ENCODE assay signal across 1 cellular context in the genomic region with DNA sequence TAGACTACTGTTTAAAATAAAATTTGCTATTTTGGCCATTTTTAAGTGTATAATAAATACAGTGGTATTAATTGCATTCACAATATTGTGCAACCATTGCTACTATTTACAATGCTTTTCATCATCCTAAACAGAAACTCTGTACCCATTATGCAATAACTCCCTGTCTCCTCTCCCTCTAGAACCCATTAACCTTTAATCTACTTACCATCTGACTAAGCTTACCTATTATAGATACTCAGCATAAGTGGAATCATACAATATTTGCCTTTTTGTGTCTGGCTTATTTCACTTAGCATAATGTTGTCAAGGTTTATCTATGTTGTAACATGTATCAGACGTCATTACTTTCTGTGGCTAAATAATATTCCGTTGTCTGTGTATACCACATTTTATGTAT.
TF ChIP-seq lines count a peak whose summit lies in the region.

No MANE protein-coding gene starts in this region.

TF ChIP-seq in HepG2, 621 proteins besides CTCF, POLR2A, EP300 and RAD21 (continued from another document and continues in another):
- TF ChIP-seq, protein P1, sequence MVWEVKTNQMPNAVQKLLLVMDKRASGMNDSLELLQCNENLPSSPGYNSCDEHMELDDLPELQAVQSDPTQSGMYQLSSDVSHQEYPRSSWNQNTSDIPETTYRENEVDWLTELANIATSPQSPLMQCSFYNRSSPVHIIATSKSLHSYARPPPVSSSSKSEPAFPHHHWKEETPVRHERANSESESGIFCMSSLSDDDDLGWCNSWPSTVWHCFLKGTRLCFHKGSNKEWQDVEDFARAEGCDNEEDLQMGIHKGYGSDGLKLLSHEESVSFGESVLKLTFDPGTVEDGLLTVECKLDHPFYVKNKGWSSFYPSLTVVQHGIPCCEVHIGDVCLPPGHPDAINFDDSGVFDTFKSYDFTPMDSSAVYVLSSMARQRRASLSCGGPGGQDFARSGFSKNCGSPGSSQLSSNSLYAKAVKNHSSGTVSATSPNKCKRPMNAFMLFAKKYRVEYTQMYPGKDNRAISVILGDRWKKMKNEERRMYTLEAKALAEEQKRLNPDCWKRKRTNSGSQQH (CRISPR knock-in tag; IDR thresholded peaks at IDR 0.05; ENCODE audit: low read depth), result no peak
- TF ChIP-seq ZNF644 (CRISPR knock-in tag; IDR thresholded peaks at IDR 0.05; ENCODE audit: low read depth), result peak; percentile 58; the same call in 1 of the 2 replicates
- TF ChIP-seq, protein P2, sequence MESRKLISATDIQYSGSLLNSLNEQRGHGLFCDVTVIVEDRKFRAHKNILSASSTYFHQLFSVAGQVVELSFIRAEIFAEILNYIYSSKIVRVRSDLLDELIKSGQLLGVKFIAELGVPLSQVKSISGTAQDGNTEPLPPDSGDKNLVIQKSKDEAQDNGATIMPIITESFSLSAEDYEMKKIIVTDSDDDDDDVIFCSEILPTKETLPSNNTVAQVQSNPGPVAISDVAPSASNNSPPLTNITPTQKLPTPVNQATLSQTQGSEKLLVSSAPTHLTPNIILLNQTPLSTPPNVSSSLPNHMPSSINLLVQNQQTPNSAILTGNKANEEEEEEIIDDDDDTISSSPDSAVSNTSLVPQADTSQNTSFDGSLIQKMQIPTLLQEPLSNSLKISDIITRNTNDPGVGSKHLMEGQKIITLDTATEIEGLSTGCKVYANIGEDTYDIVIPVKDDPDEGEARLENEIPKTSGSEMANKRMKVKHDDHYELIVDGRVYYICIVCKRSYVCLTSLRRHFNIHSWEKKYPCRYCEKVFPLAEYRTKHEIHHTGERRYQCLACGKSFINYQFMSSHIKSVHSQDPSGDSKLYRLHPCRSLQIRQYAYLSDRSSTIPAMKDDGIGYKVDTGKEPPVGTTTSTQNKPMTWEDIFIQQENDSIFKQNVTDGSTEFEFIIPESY (CRISPR knock-in tag; IDR thresholded peaks at IDR 0.05), result no peak
- TF ChIP-seq SATB2 (CRISPR knock-in tag; IDR thresholded peaks at IDR 0.05), result peak; percentile 37; the same call in 1 of the 2 replicates
- no peak for TF ChIP-seq CBX5 (CRISPR knock-in tag; IDR thresholded peaks at IDR 0.05; ENCODE audit: borderline replicate concordance)
- TF ChIP-seq, protein P3, sequence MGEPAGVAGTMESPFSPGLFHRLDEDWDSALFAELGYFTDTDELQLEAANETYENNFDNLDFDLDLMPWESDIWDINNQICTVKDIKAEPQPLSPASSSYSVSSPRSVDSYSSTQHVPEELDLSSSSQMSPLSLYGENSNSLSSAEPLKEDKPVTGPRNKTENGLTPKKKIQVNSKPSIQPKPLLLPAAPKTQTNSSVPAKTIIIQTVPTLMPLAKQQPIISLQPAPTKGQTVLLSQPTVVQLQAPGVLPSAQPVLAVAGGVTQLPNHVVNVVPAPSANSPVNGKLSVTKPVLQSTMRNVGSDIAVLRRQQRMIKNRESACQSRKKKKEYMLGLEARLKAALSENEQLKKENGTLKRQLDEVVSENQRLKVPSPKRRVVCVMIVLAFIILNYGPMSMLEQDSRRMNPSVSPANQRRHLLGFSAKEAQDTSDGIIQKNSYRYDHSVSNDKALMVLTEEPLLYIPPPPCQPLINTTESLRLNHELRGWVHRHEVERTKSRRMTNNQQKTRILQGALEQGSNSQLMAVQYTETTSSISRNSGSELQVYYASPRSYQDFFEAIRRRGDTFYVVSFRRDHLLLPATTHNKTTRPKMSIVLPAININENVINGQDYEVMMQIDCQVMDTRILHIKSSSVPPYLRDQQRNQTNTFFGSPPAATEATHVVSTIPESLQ (CRISPR knock-in tag; conservative IDR thresholded peaks at IDR 0.05), result no peak
- TF ChIP-seq, protein P4, sequence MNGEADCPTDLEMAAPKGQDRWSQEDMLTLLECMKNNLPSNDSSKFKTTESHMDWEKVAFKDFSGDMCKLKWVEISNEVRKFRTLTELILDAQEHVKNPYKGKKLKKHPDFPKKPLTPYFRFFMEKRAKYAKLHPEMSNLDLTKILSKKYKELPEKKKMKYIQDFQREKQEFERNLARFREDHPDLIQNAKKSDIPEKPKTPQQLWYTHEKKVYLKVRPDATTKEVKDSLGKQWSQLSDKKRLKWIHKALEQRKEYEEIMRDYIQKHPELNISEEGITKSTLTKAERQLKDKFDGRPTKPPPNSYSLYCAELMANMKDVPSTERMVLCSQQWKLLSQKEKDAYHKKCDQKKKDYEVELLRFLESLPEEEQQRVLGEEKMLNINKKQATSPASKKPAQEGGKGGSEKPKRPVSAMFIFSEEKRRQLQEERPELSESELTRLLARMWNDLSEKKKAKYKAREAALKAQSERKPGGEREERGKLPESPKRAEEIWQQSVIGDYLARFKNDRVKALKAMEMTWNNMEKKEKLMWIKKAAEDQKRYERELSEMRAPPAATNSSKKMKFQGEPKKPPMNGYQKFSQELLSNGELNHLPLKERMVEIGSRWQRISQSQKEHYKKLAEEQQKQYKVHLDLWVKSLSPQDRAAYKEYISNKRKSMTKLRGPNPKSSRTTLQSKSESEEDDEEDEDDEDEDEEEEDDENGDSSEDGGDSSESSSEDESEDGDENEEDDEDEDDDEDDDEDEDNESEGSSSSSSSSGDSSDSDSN (CRISPR knock-in tag; IDR thresholded peaks at IDR 0.05), result no peak
- no peak for TF ChIP-seq SOX6 (IDR thresholded peaks at IDR 0.05)
- TF ChIP-seq SOX6 (CRISPR knock-in tag; IDR thresholded peaks at IDR 0.05), result peak; percentile 66; the same call in 1 of the 2 replicates
- no peak for TF ChIP-seq NFE2L2 (IDR thresholded peaks at IDR 0.05; ENCODE audit: low read length)
- TF ChIP-seq, protein P5, sequence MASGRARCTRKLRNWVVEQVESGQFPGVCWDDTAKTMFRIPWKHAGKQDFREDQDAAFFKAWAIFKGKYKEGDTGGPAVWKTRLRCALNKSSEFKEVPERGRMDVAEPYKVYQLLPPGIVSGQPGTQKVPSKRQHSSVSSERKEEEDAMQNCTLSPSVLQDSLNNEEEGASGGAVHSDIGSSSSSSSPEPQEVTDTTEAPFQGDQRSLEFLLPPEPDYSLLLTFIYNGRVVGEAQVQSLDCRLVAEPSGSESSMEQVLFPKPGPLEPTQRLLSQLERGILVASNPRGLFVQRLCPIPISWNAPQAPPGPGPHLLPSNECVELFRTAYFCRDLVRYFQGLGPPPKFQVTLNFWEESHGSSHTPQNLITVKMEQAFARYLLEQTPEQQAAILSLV (CRISPR knock-in tag; IDR thresholded peaks at IDR 0.05; ENCODE audit: borderline replicate concordance), result no peak
- peak; percentile 79; the same call in 1 of the 2 replicates for TF ChIP-seq ISL2 (CRISPR knock-in tag; IDR thresholded peaks at IDR 0.05)
- no peak for TF ChIP-seq MTA1 (CRISPR knock-in tag; IDR thresholded peaks at IDR 0.05; ENCODE audit: borderline replicate concordance)
- TF ChIP-seq ZNF788 (CRISPR knock-in tag; IDR thresholded peaks at IDR 0.05; ENCODE audit: borderline replicate concordance), result no peak
- peak; percentile 79 for TF ChIP-seq ZNF652 (CRISPR knock-in tag; IDR thresholded peaks at IDR 0.05; ENCODE audit: borderline replicate concordance, low read depth)
- no peak for TF ChIP-seq ZNF776 (CRISPR knock-in tag; IDR thresholded peaks at IDR 0.05)
- no peak for TF ChIP-seq ZNF749 (CRISPR knock-in tag; IDR thresholded peaks at IDR 0.05; ENCODE audit: borderline replicate concordance)
- no peak for TF ChIP-seq TAF1 (CRISPR knock-in tag; IDR thresholded peaks at IDR 0.05)
- no peak for TF ChIP-seq SNAPC2 (CRISPR knock-in tag; IDR thresholded peaks at IDR 0.05)
- TF ChIP-seq HNRNPK (IDR thresholded peaks at IDR 0.05; ENCODE audit: low read depth, low read length, poor library complexity, severe bottlenecking), result no peak
- TF ChIP-seq ZNF607 (CRISPR knock-in tag; IDR thresholded peaks at IDR 0.05; ENCODE audit: borderline replicate concordance), result no peak
- no peak for TF ChIP-seq ZNF766 (CRISPR knock-in tag; IDR thresholded peaks at IDR 0.05; ENCODE audit: borderline replicate concordance)
- TF ChIP-seq SMARCC2 (IDR thresholded peaks at IDR 0.05), result no peak
- no peak for TF ChIP-seq ZNF772 (CRISPR knock-in tag; IDR thresholded peaks at IDR 0.05)
- no peak for TF ChIP-seq ZNF720 (CRISPR knock-in tag; IDR thresholded peaks at IDR 0.05)
- TF ChIP-seq CCDC6 (CRISPR knock-in tag; IDR thresholded peaks at IDR 0.05), result peak; percentile 62; the same call in 1 of the 2 replicates
- TF ChIP-seq, protein P6, sequence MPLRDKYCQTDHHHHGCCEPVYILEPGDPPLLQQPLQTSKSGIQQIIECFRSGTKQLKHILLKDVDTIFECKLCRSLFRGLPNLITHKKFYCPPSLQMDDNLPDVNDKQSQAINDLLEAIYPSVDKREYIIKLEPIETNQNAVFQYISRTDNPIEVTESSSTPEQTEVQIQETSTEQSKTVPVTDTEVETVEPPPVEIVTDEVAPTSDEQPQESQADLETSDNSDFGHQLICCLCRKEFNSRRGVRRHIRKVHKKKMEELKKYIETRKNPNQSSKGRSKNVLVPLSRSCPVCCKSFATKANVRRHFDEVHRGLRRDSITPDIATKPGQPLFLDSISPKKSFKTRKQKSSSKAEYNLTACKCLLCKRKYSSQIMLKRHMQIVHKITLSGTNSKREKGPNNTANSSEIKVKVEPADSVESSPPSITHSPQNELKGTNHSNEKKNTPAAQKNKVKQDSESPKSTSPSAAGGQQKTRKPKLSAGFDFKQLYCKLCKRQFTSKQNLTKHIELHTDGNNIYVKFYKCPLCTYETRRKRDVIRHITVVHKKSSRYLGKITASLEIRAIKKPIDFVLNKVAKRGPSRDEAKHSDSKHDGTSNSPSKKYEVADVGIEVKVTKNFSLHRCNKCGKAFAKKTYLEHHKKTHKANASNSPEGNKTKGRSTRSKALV (CRISPR knock-in tag; IDR thresholded peaks at IDR 0.05), result 0 out of 2 replicates have a peak, but pooled peaks have one; percentile 23
- no peak for TF ChIP-seq CHCHD3 (CRISPR knock-in tag; IDR thresholded peaks at IDR 0.05)
- TF ChIP-seq ZNF550 (CRISPR knock-in tag; IDR thresholded peaks at IDR 0.05; ENCODE audit: borderline replicate concordance), result no peak
- TF ChIP-seq ZNF354B (CRISPR knock-in tag; IDR thresholded peaks at IDR 0.05), result no peak
- TF ChIP-seq ATAD3A (CRISPR knock-in tag; IDR thresholded peaks at IDR 0.05), result no peak
- TF ChIP-seq PAX8 (CRISPR knock-in tag; IDR thresholded peaks at IDR 0.05; ENCODE audit: borderline replicate concordance), result no peak
- 0 out of 4 replicates have a peak, but pooled peaks of 1 of the 2 experiments have one; percentile 74 for TF ChIP-seq KLF16 (CRISPR knock-in tag; IDR thresholded peaks at IDR 0.05)
- TF ChIP-seq ZNF17 (CRISPR knock-in tag; IDR thresholded peaks at IDR 0.05), result no peak
- TF ChIP-seq ZNF703 (CRISPR knock-in tag; IDR thresholded peaks at IDR 0.05; ENCODE audit: borderline replicate concordance), result no peak
- no peak for TF ChIP-seq FOXM1 (CRISPR knock-in tag; IDR thresholded peaks at IDR 0.05)
- TF ChIP-seq, protein P7, sequence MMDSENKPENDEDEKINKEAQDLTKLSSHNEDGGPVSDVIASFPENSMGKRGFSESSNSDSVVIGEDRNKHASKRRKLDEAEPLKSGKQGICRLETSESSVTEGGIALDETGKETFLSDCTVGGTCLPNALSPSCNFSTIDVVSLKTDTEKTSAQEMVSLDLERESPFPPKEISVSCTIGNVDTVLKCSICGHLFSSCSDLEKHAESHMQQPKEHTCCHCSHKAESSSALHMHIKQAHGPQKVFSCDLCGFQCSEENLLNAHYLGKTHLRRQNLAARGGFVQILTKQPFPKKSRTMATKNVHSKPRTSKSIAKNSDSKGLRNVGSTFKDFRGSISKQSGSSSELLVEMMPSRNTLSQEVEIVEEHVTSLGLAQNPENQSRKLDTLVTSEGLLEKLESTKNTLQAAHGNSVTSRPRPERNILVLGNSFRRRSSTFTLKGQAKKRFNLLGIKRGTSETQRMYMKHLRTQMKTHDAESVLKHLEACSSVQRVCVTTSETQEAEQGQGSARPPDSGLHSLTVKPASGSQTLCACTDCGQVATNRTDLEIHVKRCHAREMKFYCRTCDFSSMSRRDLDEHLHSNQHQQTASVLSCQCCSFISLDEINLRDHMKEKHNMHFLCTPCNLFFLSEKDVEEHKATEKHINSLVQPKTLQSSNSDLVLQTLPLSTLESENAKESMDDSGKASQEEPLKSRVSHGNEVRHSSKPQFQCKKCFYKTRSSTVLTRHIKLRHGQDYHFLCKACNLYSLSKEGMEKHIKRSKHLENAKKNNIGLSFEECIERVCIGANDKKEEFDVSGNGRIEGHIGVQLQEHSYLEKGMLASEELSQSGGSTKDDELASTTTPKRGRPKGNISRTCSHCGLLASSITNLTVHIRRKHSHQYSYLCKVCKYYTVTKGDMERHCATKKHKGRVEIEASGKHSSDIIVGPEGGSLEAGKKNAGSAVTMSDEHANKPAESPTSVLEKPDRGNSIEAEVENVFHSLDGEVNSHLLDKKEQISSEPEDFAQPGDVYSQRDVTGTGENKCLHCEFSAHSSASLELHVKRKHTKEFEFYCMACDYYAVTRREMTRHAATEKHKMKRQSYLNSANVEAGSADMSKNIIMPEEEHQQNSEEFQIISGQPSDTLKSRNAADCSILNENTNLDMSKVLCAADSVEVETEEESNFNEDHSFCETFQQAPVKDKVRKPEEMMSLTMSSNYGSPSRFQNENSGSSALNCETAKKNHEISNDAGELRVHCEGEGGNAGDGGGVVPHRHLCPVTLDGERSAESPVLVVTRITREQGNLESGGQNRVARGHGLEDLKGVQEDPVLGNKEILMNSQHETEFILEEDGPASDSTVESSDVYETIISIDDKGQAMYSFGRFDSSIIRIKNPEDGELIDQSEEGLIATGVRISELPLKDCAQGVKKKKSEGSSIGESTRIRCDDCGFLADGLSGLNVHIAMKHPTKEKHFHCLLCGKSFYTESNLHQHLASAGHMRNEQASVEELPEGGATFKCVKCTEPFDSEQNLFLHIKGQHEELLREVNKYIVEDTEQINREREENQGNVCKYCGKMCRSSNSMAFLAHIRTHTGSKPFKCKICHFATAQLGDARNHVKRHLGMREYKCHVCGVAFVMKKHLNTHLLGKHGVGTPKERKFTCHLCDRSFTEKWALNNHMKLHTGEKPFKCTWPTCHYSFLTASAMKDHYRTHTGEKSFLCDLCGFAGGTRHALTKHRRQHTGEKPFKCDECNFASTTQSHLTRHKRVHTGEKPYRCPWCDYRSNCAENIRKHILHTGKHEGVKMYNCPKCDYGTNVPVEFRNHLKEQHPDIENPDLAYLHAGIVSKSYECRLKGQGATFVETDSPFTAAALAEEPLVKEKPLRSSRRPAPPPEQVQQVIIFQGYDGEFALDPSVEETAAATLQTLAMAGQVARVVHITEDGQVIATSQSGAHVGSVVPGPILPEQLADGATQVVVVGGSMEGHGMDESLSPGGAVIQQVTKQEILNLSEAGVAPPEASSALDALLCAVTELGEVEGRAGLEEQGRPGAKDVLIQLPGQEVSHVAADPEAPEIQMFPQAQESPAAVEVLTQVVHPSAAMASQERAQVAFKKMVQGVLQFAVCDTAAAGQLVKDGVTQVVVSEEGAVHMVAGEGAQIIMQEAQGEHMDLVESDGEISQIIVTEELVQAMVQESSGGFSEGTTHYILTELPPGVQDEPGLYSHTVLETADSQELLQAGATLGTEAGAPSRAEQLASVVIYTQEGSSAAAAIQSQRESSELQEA (CRISPR knock-in tag; IDR thresholded peaks at IDR 0.05; ENCODE audit: not compliant biosample characterization), result no peak
- TF ChIP-seq, protein P8, sequence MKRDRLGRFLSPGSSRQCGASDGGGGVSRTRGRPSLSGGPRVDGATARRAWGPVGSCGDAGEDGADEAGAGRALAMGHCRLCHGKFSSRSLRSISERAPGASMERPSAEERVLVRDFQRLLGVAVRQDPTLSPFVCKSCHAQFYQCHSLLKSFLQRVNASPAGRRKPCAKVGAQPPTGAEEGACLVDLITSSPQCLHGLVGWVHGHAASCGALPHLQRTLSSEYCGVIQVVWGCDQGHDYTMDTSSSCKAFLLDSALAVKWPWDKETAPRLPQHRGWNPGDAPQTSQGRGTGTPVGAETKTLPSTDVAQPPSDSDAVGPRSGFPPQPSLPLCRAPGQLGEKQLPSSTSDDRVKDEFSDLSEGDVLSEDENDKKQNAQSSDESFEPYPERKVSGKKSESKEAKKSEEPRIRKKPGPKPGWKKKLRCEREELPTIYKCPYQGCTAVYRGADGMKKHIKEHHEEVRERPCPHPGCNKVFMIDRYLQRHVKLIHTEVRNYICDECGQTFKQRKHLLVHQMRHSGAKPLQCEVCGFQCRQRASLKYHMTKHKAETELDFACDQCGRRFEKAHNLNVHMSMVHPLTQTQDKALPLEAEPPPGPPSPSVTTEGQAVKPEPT (CRISPR knock-in tag; IDR thresholded peaks at IDR 0.05; ENCODE audit: low read depth), result no peak
- TF ChIP-seq MYNN (CRISPR knock-in tag; IDR thresholded peaks at IDR 0.05; ENCODE audit: low read depth), result no peak
- no peak for TF ChIP-seq ZNF180 (CRISPR knock-in tag; IDR thresholded peaks at IDR 0.05; ENCODE audit: borderline replicate concordance, low read depth)
